In genomic region chr1:67642694-67643093, GRCh38 we compare ENCODE assay signal across 20 cellular contexts. TPM values are rescaled to one million over a fixed set of nuclear protein-coding genes. Genes with fewer than 3 reads are reported as not detected.
A peak's percentile ranks its signal among the peaks of the same experiment; 100 is the strongest.
DNase-seq lines count a peak whose midpoint lies in the region; ATAC-seq and TF ChIP-seq lines count a peak whose summit lies in the region.
"Had no signal": no experiment of that assay in that cellular context is flagged by ENCODE, and none has a peak within 500 bp of the region (broad histone marks: within the 10 kb centered on the region; RNA-seq: fewer than 3 reads in every experiment).

No MANE protein-coding gene starts in this region.

- H3K9ac ChIP-seq in fibroblast of lung (ENCODE audit: insufficient read depth, low read length): no peak overlapping the region

- H3K4me3 ChIP-seq in fibroblast of lung (replicated peaks in 1 of 4; ENCODE audit: control extremely low read depth in 1 of 4, insufficient read depth in 1 of 4, low read depth in 3 of 4, low read length in 4 of 4): peak overlapping the region in 1 of 4 experiments; percentile 3
- H3K4me3 ChIP-seq: esophagus squamous epithelium, MG63 had no signal

- no peak overlapping the region for H3K27ac ChIP-seq in fibroblast of lung (ENCODE audit: insufficient read depth, low read length)
- H3K27ac ChIP-seq: esophagus squamous epithelium had no signal

- ATAC-seq in WTC11: peak; percentile 67
- ATAC-seq in GM21528 (IDR thresholded peaks at IDR 0.05; ENCODE audit: low FRiP score, unreplicated experiment): no peak
- no peak for ATAC-seq in HG03460 (IDR thresholded peaks at IDR 0.05; ENCODE audit: unreplicated experiment)

- H3K4me3 Mint-ChIP-seq in WTC11 (no peak overlapping the region), neural crest cell (no peak overlapping the region)
- H3K4me3 Mint-ChIP-seq in activated CD4-positive, alpha-beta T cell treated with anti-CD3 and anti-CD28 coated beads, Interleukin-2, amount 10 ng/mL, durations not matched to agents 7 days and 5 days: no peak overlapping the region
- H3K4me3 Mint-ChIP-seq in activated T-cell treated with anti-CD3 and anti-CD28 coated beads, Interleukin-2, amount 50 U/mL, for 24 hours: no peak overlapping the region
- H3K4me3 Mint-ChIP-seq: dendritic cell treated with granulocyte-macrophage colony-stimulating factor and Interleukin-4, amounts not matched to agents 40 ng/mL and 50 ng/mL, for 4 days had no signal

- H3K27me3 Mint-ChIP-seq in WTC11 (ENCODE audit: low read depth) (no peaks in the 10 kb centered on the region), neural crest cell (ENCODE audit: low read depth) (no peaks in the 10 kb centered on the region)
- no peaks in the 10 kb centered on the region for H3K27me3 Mint-ChIP-seq in activated CD4-positive, alpha-beta T cell treated with anti-CD3 and anti-CD28 coated beads, Interleukin-2, amount 10 ng/mL, durations not matched to agents 7 days and 5 days
- no peaks in the 10 kb centered on the region for H3K27me3 Mint-ChIP-seq in activated T-cell treated with anti-CD3 and anti-CD28 coated beads, Interleukin-2, amount 50 U/mL, for 24 hours
- H3K27me3 Mint-ChIP-seq: dendritic cell treated with granulocyte-macrophage colony-stimulating factor and Interleukin-4, amounts not matched to agents 40 ng/mL and 50 ng/mL, for 4 days had no signal

- H3K9me3 ChIP-seq in fibroblast of lung (ENCODE audit: control insufficient read depth, insufficient read depth, low read depth, low read length): no peaks in the 10 kb centered on the region
- H3K9me3 ChIP-seq: esophagus squamous epithelium, MG63 had no signal

- H3K27ac Mint-ChIP-seq in WTC11: no peak overlapping the region
- no peak overlapping the region for H3K27ac Mint-ChIP-seq in neural crest cell (ENCODE audit: unreplicated experiment)
- no peak overlapping the region for H3K27ac Mint-ChIP-seq in activated CD4-positive, alpha-beta T cell treated with anti-CD3 and anti-CD28 coated beads, Interleukin-2, amount 10 ng/mL, durations not matched to agents 7 days and 5 days
- H3K27ac Mint-ChIP-seq in activated T-cell treated with anti-CD3 and anti-CD28 coated beads, Interleukin-2, amount 50 U/mL, for 24 hours: no peak overlapping the region
- H3K27ac Mint-ChIP-seq: dendritic cell treated with granulocyte-macrophage colony-stimulating factor and Interleukin-4, amounts not matched to agents 40 ng/mL and 50 ng/mL, for 4 days had no signal

- H3K4me2 ChIP-seq in fibroblast of lung (ENCODE audit: extremely low read depth, insufficient read depth, low read length): peak overlapping the region; percentile 53

- CTCF ChIA-PET in WTC11 (lab: Charles Lee): interaction anchor here (1.1 kb wide), 1 partner anchor 124 kb away, joined by 4 read pairs; no protein-coding TSS in a partner anchor
- CTCF ChIA-PET in activated CD4-positive, alpha-beta T cell treated with anti-CD3 and anti-CD28 coated beads, Interleukin-2, amount 10 ng/mL, durations not matched to agents 7 days and 5 days (lab: Charles Lee): no interaction called here

- H2AFZ ChIP-seq in fibroblast of lung (ENCODE audit: low read length): peak overlapping the region; percentile 12

- no peaks in the 10 kb centered on the region for H4K20me1 ChIP-seq in fibroblast of lung (ENCODE audit: control insufficient read depth, extremely low read depth, insufficient read depth, low read length)

- TF ChIP-seq CTCF in WTC11 (IDR thresholded peaks at IDR 0.05) (no peak), fibroblast of lung (conservative IDR thresholded peaks at IDR 0.05 in 1 of 2, IDR thresholded peaks at IDR 0.05 in 1 of 2; ENCODE audit: low read depth in 1 of 2, low read length in 2 of 2) (no peak), neural crest cell (conservative IDR thresholded peaks at IDR 0.05) (no peak)

- H3K79me2 ChIP-seq in fibroblast of lung (ENCODE audit: control insufficient read depth, insufficient read depth, low read length): no peaks in the 10 kb centered on the region

- peaks cover 8% of the 10 kb centered on the region for H3K4me1 ChIP-seq in fibroblast of lung (ENCODE audit: control insufficient read depth, extremely low read depth, insufficient read depth, low read length)

- POLR2A ChIA-PET in WTC11 (lab: Charles Lee): no interaction called here
- POLR2A ChIA-PET in activated CD4-positive, alpha-beta T cell treated with anti-CD3 and anti-CD28 coated beads, Interleukin-2, amount 10 ng/mL, durations not matched to agents 7 days and 5 days (lab: Charles Lee): no interaction called here

- peak; percentile 57 for DNase-seq in Ammon's horn (ENCODE audit: low spot score)
- no peak for DNase-seq in WTC11 (ENCODE audit: low spot score)
- DNase-seq in fibroblast of lung (ENCODE audit: low read depth in 2 of 2): peak; percentile 23 to 30
- DNase-seq in neural crest cell (ENCODE audit: low read depth, low spot score): peak; percentile 24
- DNase-seq in activated CD4-positive, alpha-beta T cell treated with anti-CD3 and anti-CD28 coated beads, Interleukin-2, amount 10 ng/mL, durations not matched to agents 7 days and 5 days: no peak
- no peak for DNase-seq in activated T-cell treated with anti-CD3 and anti-CD28 coated beads, Interleukin-2, amount 50 U/mL, for 24 hours
- DNase-seq: activated CD4-positive, CD25-positive, alpha-beta regulatory T cell; activated effector memory CD4-positive, alpha-beta T cell treated with Interleukin-2 at 50 U/mL for 16 hours; EL; esophagus squamous epithelium; MG63; midbrain; NCI-H2029; NCI-H510A; SHP77; small intestine; stimulated activated CD4-positive, alpha-beta T cell treated with anti-CD3 and anti-CD28 coated beads, Interleukin-4, amount 100 ng/mL, for 24 hours had no signal

- H3K36me3 Mint-ChIP-seq in WTC11 (no peaks in the 10 kb centered on the region), neural crest cell (ENCODE audit: low read depth) (no peaks in the 10 kb centered on the region)
- H3K36me3 Mint-ChIP-seq in activated CD4-positive, alpha-beta T cell treated with anti-CD3 and anti-CD28 coated beads, Interleukin-2, amount 10 ng/mL, durations not matched to agents 7 days and 5 days (ENCODE audit: low read depth): no peaks in the 10 kb centered on the region
- H3K36me3 Mint-ChIP-seq in activated T-cell treated with anti-CD3 and anti-CD28 coated beads, Interleukin-2, amount 50 U/mL, for 24 hours (ENCODE audit: low read depth): no peaks in the 10 kb centered on the region

- no peaks in the 10 kb centered on the region for H3K27me3 ChIP-seq in fibroblast of lung (ENCODE audit: control insufficient read depth, insufficient read depth, low read length)
- H3K27me3 ChIP-seq: esophagus squamous epithelium, MG63 had no signal

- H3K36me3 ChIP-seq in fibroblast of lung (ENCODE audit: control insufficient read depth, insufficient read depth, low read length): no peaks in the 10 kb centered on the region
- H3K36me3 ChIP-seq: esophagus squamous epithelium, MG63 had no signal

- peaks cover 3% of the 10 kb centered on the region; the same call in 1 of the 2 replicates for H3K4me1 Mint-ChIP-seq in WTC11
- H3K4me1 Mint-ChIP-seq in neural crest cell: peaks cover 9% of the 10 kb centered on the region
- no peaks in the 10 kb centered on the region for H3K4me1 Mint-ChIP-seq in activated CD4-positive, alpha-beta T cell treated with anti-CD3 and anti-CD28 coated beads, Interleukin-2, amount 10 ng/mL, durations not matched to agents 7 days and 5 days
- H3K4me1 Mint-ChIP-seq in activated T-cell treated with anti-CD3 and anti-CD28 coated beads, Interleukin-2, amount 50 U/mL, for 24 hours (ENCODE audit: low read depth): no peaks in the 10 kb centered on the region

- H3K9me3 Mint-ChIP-seq in WTC11 (no peaks in the 10 kb centered on the region), neural crest cell (no peaks in the 10 kb centered on the region)
- H3K9me3 Mint-ChIP-seq in activated CD4-positive, alpha-beta T cell treated with anti-CD3 and anti-CD28 coated beads, Interleukin-2, amount 10 ng/mL, durations not matched to agents 7 days and 5 days: no peaks in the 10 kb centered on the region
- H3K9me3 Mint-ChIP-seq in activated T-cell treated with anti-CD3 and anti-CD28 coated beads, Interleukin-2, amount 50 U/mL, for 24 hours: no peaks in the 10 kb centered on the region
- H3K9me3 Mint-ChIP-seq: dendritic cell treated with granulocyte-macrophage colony-stimulating factor and Interleukin-4, amounts not matched to agents 40 ng/mL and 50 ng/mL, for 4 days had no signal

TF ChIP-seq in WTC11, 78 proteins besides CTCF, POLR2A, EP300 and RAD21 (continues in another document):
- TF ChIP-seq, protein P1, sequence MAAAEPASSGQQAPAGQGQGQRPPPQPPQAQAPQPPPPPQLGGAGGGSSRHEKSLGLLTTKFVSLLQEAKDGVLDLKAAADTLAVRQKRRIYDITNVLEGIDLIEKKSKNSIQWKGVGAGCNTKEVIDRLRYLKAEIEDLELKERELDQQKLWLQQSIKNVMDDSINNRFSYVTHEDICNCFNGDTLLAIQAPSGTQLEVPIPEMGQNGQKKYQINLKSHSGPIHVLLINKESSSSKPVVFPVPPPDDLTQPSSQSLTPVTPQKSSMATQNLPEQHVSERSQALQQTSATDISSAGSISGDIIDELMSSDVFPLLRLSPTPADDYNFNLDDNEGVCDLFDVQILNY (CRISPR knock-in tag; IDR thresholded peaks at IDR 0.05): no peak
- TF ChIP-seq ESRRA (CRISPR knock-in tag; IDR thresholded peaks at IDR 0.05; ENCODE audit: borderline replicate concordance) (no peak), ATF2 (CRISPR knock-in tag; IDR thresholded peaks at IDR 0.05; ENCODE audit: borderline replicate concordance, low read depth) (no peak), ZNF219 (CRISPR knock-in tag; IDR thresholded peaks at IDR 0.05; ENCODE audit: borderline replicate concordance) (no peak), GTF2I (CRISPR knock-in tag; conservative IDR thresholded peaks at IDR 0.05) (no peak), SMAD3 (CRISPR knock-in tag; IDR thresholded peaks at IDR 0.05; ENCODE audit: borderline replicate concordance) (no peak), PRRX2 (CRISPR knock-in tag; IDR thresholded peaks at IDR 0.05) (no peak)

RNA-seq across cellular contexts. Expression of gene GADD45A, which starts 42.3 kb away (rescaled TPM):
- total RNA-seq in WTC11 (2021) (20.8 to 34.5 TPM (median 24.0 TPM) in 3 replicates), fibroblast of lung (70.1 and 133 TPM in 2 replicates), neural crest cell (16.1 and 17.8 TPM in 2 replicates)
- 41.7 and 63.3 TPM in 2 replicates for polyA plus RNA-seq in fibroblast of lung
- polyA plus RNA-seq in fibroblast of lung (2012): 56.4 and 92.1 TPM in 2 replicates
- 7.9 and 15.2 TPM in 2 replicates for polyA minus RNA-seq in fibroblast of lung (ENCODE audit: low replicate concordance)
- total RNA-seq in activated CD4-positive, alpha-beta T cell treated with anti-CD3 and anti-CD28 coated beads, Interleukin-2, amount 10 ng/mL, durations not matched to agents 7 days and 5 days: 10 to 100 TPM; 14.2 to 16.6 TPM

Comparison
In these comparisons a context has a peak if more than half of its experiments do, and no peak if none do; other contexts are left out.
1. DNase-seq: peak in Ammon's horn (single experiment), fibroblast of lung (2 of 2) and neural crest cell (single experiment); none in WTC11 (single experiment), activated CD4-positive, alpha-beta T cell treated with anti-CD3 and anti-CD28 coated beads, Interleukin-2, amount 10 ng/mL, durations not matched to agents 7 days and 5 days (single experiment) and activated T-cell treated with anti-CD3 and anti-CD28 coated beads, Interleukin-2, amount 50 U/mL, for 24 hours (single experiment).